ENCODE assay signal across 26 cellular contexts in the genomic region with DNA sequence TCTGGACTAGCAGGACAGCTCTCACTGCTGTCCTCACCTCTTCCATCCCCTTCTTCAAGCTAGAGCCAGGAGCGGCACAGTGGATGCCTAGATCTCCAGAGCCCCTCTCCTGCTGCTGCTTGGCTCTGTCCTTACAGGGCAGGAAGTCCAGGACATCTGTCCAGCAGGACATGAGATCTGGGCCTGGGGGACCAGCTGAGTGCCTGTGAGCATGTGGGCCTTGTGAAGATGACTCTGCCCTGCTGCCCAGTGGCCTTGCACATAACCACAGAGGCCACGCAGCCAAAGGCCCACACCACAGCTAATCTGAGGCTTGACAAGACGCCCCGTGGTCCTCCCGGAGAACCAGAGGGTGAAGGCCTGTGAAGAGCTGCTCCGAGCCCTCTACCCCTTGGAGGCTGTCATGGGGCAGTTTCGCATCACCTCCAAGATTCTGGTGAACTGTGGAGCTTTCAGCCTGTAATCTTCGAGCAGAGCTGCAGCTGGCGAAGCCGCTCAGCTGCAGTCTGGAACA.
"Had no signal": no experiment of that assay in that cellular context is flagged by ENCODE, and none has a peak within 500 bp of the region (broad histone marks: within the 10 kb centered on the region; RNA-seq: fewer than 3 reads in every experiment).

No MANE protein-coding gene starts in this region.

- H3K4me1 ChIP-seq: gastrocnemius medialis, parathyroid adenoma, transverse colon, upper lobe of right lung, uterus had no signal

- H2AFZ ChIP-seq: parathyroid adenoma had no signal

- H3K9me3 ChIP-seq: gastrocnemius medialis, thoracic aorta, transverse colon, upper lobe of right lung, uterus had no signal

- H3K79me2 ChIP-seq: parathyroid adenoma had no signal

- H3K4me1 Mint-ChIP-seq: naive thymus-derived CD8-positive, alpha-beta T cell had no signal

- H3K4me3 Mint-ChIP-seq: naive thymus-derived CD8-positive, alpha-beta T cell; nephron progenitor cell had no signal

- H3K27ac Mint-ChIP-seq: naive thymus-derived CD8-positive, alpha-beta T cell; nephron progenitor cell; progenitor cell of endocrine pancreas had no signal

- H3K4me2 ChIP-seq: smooth muscle cell had no signal

- H3K9ac ChIP-seq: parathyroid adenoma had no signal

- H3K9me3 Mint-ChIP-seq: naive thymus-derived CD8-positive, alpha-beta T cell; nephron progenitor cell had no signal

- H3K27ac ChIP-seq: dorsolateral prefrontal cortex, gastrocnemius medialis, parathyroid adenoma, thoracic aorta, transverse colon, upper lobe of right lung, uterus had no signal

- H3K36me3 Mint-ChIP-seq: naive thymus-derived CD8-positive, alpha-beta T cell had no signal

- H3K27me3 ChIP-seq: gastrocnemius medialis, transverse colon, upper lobe of right lung, uterus had no signal

- DNase-seq: cerebellar nuclear complex; dorsolateral prefrontal cortex; effector CD4-positive, alpha-beta T cell; foreskin fibroblast; gastrocnemius medialis; head of caudate nucleus; kidney; mesenchymal stem cell; naive thymus-derived CD8-positive, alpha-beta T cell; nephron progenitor cell; occipital lobe; stimulated activated CD4-positive, alpha-beta T cell treated with anti-CD3 and anti-CD28 coated beads, Interleukin-12 subunit alpha, Interleukin-12 subunit beta, amount 100 ng/mL, for 4 hours; stimulated activated CD4-positive, alpha-beta T cell treated with anti-CD3 and anti-CD28 coated beads, Interleukin-1b, Interleukin-23, amount 100 ng/mL, for 48 hours; stimulated activated CD4-positive, alpha-beta T cell treated with anti-CD3 and anti-CD28 coated beads, Interleukin-4, amount 100 ng/mL, for 1 hour; stimulated activated CD8-positive, alpha-beta memory T cell treated with anti-CD3 and anti-CD28 coated beads, Interleukin-4, amount 100 ng/mL, for 48 hours; stimulated activated naive CD4-positive, alpha-beta T cell treated with Interleukin-2 at 50 U/mL for 16 hours; transverse colon; upper lobe of right lung; uterus had no signal

- H3K4me3 ChIP-seq: dorsolateral prefrontal cortex, gastrocnemius medialis, smooth muscle cell, thoracic aorta, transverse colon, upper lobe of right lung, uterus had no signal

- H3K36me3 ChIP-seq: gastrocnemius medialis, thoracic aorta, transverse colon, upper lobe of right lung, uterus had no signal

- FAIRE-seq: colon, kidney had no signal

- ATAC-seq: gastrocnemius medialis; left lobe of liver; naive thymus-derived CD8-positive, alpha-beta T cell; sciatic nerve; upper lobe of right lung had no signal
